23 cellular contexts compared by ENCODE assay signal in genomic region chr20:24610341-24611115, GRCh38.
A peak's percentile ranks its signal among the peaks of the same experiment; 100 is the strongest.
DNase-seq lines count a peak whose midpoint lies in the region; TF ChIP-seq lines count a peak whose summit lies in the region.
"Had no signal": no experiment of that assay in that cellular context is flagged by ENCODE, and none has a peak within 500 bp of the region (broad histone marks: within the 10 kb centered on the region; RNA-seq: fewer than 3 reads in every experiment).

No MANE protein-coding gene starts in this region.

- no peak overlapping the region for H3K18ac ChIP-seq in neuronal stem cell (ENCODE audit: low read length)

- H3K27ac Mint-ChIP-seq in MCF 10A (ENCODE audit: low read depth, unreplicated experiment): no peak overlapping the region
- H3K27ac Mint-ChIP-seq: activated naive CD8-positive, alpha-beta T cell treated with anti-CD3 and anti-CD28 coated beads, Interleukin-2, amount 50 U/mL, for 24 hours; activated T-helper 2 cell treated with anti-CD3 and anti-CD28 coated beads, Interferon-gamma antibody, Interleukin-2, Interleukin-4, amounts not matched to agents 10 μg/mL and 5 μg/mL and 100 μg/mL, durations not matched to agents 14 hours and 24 hours and 36 hours; immature natural killer cell; naive thymus-derived CD8-positive, alpha-beta T cell had no signal

- H3K14ac ChIP-seq in neuronal stem cell (ENCODE audit: low read length): no peak overlapping the region

- dilution Hi-C loops in mammary epithelial cell (cut with HindIII; ENCODE audit: low sequenced_read_pairs): no loop called here

- H3K4me1 Mint-ChIP-seq in MCF 10A (ENCODE audit: insufficient read depth, unreplicated experiment): no peaks in the 10 kb centered on the region
- H3K4me1 Mint-ChIP-seq: activated naive CD8-positive, alpha-beta T cell treated with anti-CD3 and anti-CD28 coated beads, Interleukin-2, amount 50 U/mL, for 24 hours; immature natural killer cell; naive thymus-derived CD8-positive, alpha-beta T cell had no signal

- no peak overlapping the region for H3K23ac ChIP-seq in neuronal stem cell (ENCODE audit: low read depth, low read length, poor library complexity)

- H3K4me3 ChIP-seq in mammary epithelial cell (replicated peaks in 1 of 3; ENCODE audit: insufficient read depth in 1 of 3, low read depth in 2 of 3, low read length in 3 of 3): no peak overlapping the region
- H3K4me3 ChIP-seq in astrocyte of the spinal cord (ENCODE audit: low read depth, low read length): no peak overlapping the region
- H3K4me3 ChIP-seq in neuronal stem cell (ENCODE audit: low read length in 2 of 2): no peak overlapping the region
- H3K4me3 ChIP-seq: cardiac muscle cell, prostate gland, thoracic aorta had no signal

- no peak overlapping the region for H4K8ac ChIP-seq in neuronal stem cell (ENCODE audit: low read depth, low read length)

- H3K27me3 ChIP-seq in mammary epithelial cell (ENCODE audit: insufficient read depth, low read length) (no peaks in the 10 kb centered on the region), neuronal stem cell (ENCODE audit: control insufficient read depth in 3 of 3, insufficient read depth in 3 of 3, low read depth in 1 of 3, low read length in 3 of 3) (no peaks in the 10 kb centered on the region)
- H3K27me3 ChIP-seq: cardiac muscle cell had no signal

- no peak overlapping the region for H2BK12ac ChIP-seq in neuronal stem cell (ENCODE audit: low read length)

- in situ Hi-C loops in mammary epithelial cell (cut with MboI; ENCODE audit: low sequenced_read_pairs in 2 of 2) (no loop called here), astrocyte of the spinal cord (cut with HindIII; ENCODE audit: low sequenced_read_pairs) (no loop called here)

- BruUV-seq in mammary epithelial cell (replicated peaks; lab: Mats Ljungman, UMichigan) (no TSS peak), MCF 10A (replicated peaks; lab: Mats Ljungman, UMichigan) (no TSS peak)

- no peak overlapping the region for H3K4ac ChIP-seq in neuronal stem cell (ENCODE audit: low read length)

- WGBS in mammary epithelial cell (ENCODE audit: low coverage, missing lambda C conversion rate): 27% methylated on average over 14 of the region's 16 CpGs
- no CpG with 5 or more reads among the region's 16 CpGs for WGBS in neuronal stem cell (ENCODE audit: extremely low coverage in 2 of 2, insufficient read length in 2 of 2, insufficient replicate concordance in 1 of 2), 2 donors

- POLR2A ChIA-PET in MCF 10A (lab: Yijun Ruan, JAX): no interaction called here

- H4K91ac ChIP-seq in neuronal stem cell (ENCODE audit: low read depth, low read length, poor library complexity): no peak overlapping the region

- no peaks in the 10 kb centered on the region for H4K20me1 ChIP-seq in mammary epithelial cell (ENCODE audit: insufficient read depth, low read length)

- H3K36me3 ChIP-seq in mammary epithelial cell (ENCODE audit: insufficient read depth, low read length): no peaks in the 10 kb centered on the region
- H3K36me3 ChIP-seq in neuronal stem cell (replicated peaks in 1 of 2; ENCODE audit: control insufficient read depth in 2 of 2, insufficient read depth in 2 of 2, low read length in 2 of 2): no peaks in the 10 kb centered on the region
- H3K36me3 ChIP-seq: cardiac muscle cell, prostate gland, thoracic aorta had no signal

- DNase-seq in mammary epithelial cell (peak; percentile 87), MCF 10A (ENCODE audit: unreplicated experiment) (no peak), astrocyte of the spinal cord (ENCODE audit: low read depth, low spot score) (peak; percentile 81), iris pigment epithelial cell (ENCODE audit: low read depth) (peak; percentile 44), neuronal stem cell (ENCODE audit: low spot score) (no peak), NCI-H1930 (lab: John Stamatoyannopoulos, UW) (no peak)
- DNase-seq in activated naive CD4-positive, alpha-beta T cell (lab: John Stamatoyannopoulos, UW): no peak
- no peak for DNase-seq in stimulated activated CD4-positive, alpha-beta T cell treated with anti-CD3 and anti-CD28 coated beads, Interleukin-2, amount 100 ng/mL, for 48 hours
- DNase-seq: 8988T; activated CD4-positive, CD25-positive, alpha-beta regulatory T cell treated with anti-CD3 and anti-CD28 coated beads, Interleukin-2, amount 50 U/mL, for 72 hours; activated naive CD8-positive, alpha-beta T cell treated with anti-CD3 and anti-CD28 coated beads, Interleukin-2, amount 50 U/mL, for 24 hours; immature natural killer cell; KG1; naive thymus-derived CD8-positive, alpha-beta T cell; NCI-H1092; NCI-H524; SHP77 treated with DMSO at 0.1 percent for 48 hours had no signal

- TF ChIP-seq CTCF in mammary epithelial cell (conservative IDR thresholded peaks at IDR 0.05 in 1 of 2, IDR thresholded peaks at IDR 0.05 in 1 of 2; ENCODE audit: extremely low read depth in 1 of 2, insufficient read depth in 1 of 2, low read depth in 1 of 2, low read length in 2 of 2) (no peak), MCF 10A (IDR thresholded peaks at IDR 0.05; ENCODE audit: unreplicated experiment) (no peak), astrocyte of the spinal cord (IDR thresholded peaks at IDR 0.05; ENCODE audit: low read depth, low read length) (no peak)

- H3K9me3 ChIP-seq in mammary epithelial cell (replicated peaks; ENCODE audit: insufficient read depth, low read length): peaks cover 10% of the 10 kb centered on the region
- H3K9me3 ChIP-seq in neuronal stem cell (replicated peaks in 1 of 2; ENCODE audit: control insufficient read depth in 2 of 2, insufficient read depth in 1 of 2, low read depth in 1 of 2, low read length in 2 of 2): no peaks in the 10 kb centered on the region
- H3K9me3 ChIP-seq: prostate gland, thoracic aorta had no signal

- no peak overlapping the region for H2BK5ac ChIP-seq in neuronal stem cell (ENCODE audit: low read length)

- no peaks in the 10 kb centered on the region for H3K27me3 Mint-ChIP-seq in MCF 10A (ENCODE audit: insufficient read depth, unreplicated experiment)

- no peak overlapping the region for H2BK15ac ChIP-seq in neuronal stem cell (ENCODE audit: low read length)

- H3K79me1 ChIP-seq in neuronal stem cell (ENCODE audit: low read depth, low read length): no peaks in the 10 kb centered on the region

- H3K27ac ChIP-seq in mammary epithelial cell (ENCODE audit: insufficient read depth, low read depth, low read length) (no peak overlapping the region), neuronal stem cell (replicated peaks; ENCODE audit: low read length) (no peak overlapping the region)
- H3K27ac ChIP-seq: C4-2B, cardiac muscle cell, HL-60, prostate gland, thoracic aorta had no signal

- CTCF ChIA-PET in mammary epithelial cell (lab: Charles Lee; ENCODE audit: low non-redundant PET) (no interaction called here), MCF 10A (lab: Yijun Ruan, JAX) (interaction anchor here (0.6 kb wide), 1 partner anchor 128 kb away, joined by 3 read pairs; no protein-coding TSS in a partner anchor)

- H2BK120ac ChIP-seq in neuronal stem cell (ENCODE audit: low read depth, low read length): no peak overlapping the region

- H3K4me2 ChIP-seq in mammary epithelial cell (ENCODE audit: insufficient read depth, low read depth, low read length): peak overlapping the region; percentile 1
- H3K4me2 ChIP-seq in neuronal stem cell (ENCODE audit: insufficient read depth, low read length, poor library complexity, severe bottlenecking): no peak overlapping the region

- H3K79me2 ChIP-seq in mammary epithelial cell (ENCODE audit: insufficient read depth, low read length): no peaks in the 10 kb centered on the region

- no peaks in the 10 kb centered on the region for H3K36me3 Mint-ChIP-seq in MCF 10A (ENCODE audit: insufficient read depth, unreplicated experiment)
- H3K36me3 Mint-ChIP-seq: immature natural killer cell; naive thymus-derived CD8-positive, alpha-beta T cell had no signal

- no peak overlapping the region for H3K4me3 Mint-ChIP-seq in MCF 10A (ENCODE audit: unreplicated experiment)
- H3K4me3 Mint-ChIP-seq: activated naive CD8-positive, alpha-beta T cell treated with anti-CD3 and anti-CD28 coated beads, Interleukin-2, amount 50 U/mL, for 24 hours; immature natural killer cell; naive thymus-derived CD8-positive, alpha-beta T cell had no signal

- H3K9me3 Mint-ChIP-seq in MCF 10A (ENCODE audit: unreplicated experiment): peaks cover 22% of the 10 kb centered on the region
- H3K9me3 Mint-ChIP-seq: activated naive CD8-positive, alpha-beta T cell treated with anti-CD3 and anti-CD28 coated beads, Interleukin-2, amount 50 U/mL, for 24 hours; activated T-helper 2 cell treated with anti-CD3 and anti-CD28 coated beads, Interferon-gamma antibody, Interleukin-2, Interleukin-4, amounts not matched to agents 10 μg/mL and 5 μg/mL and 100 μg/mL, durations not matched to agents 14 hours and 24 hours and 36 hours; immature natural killer cell; naive thymus-derived CD8-positive, alpha-beta T cell had no signal

- H3K9ac ChIP-seq in mammary epithelial cell (ENCODE audit: insufficient read depth, low read length): no peak overlapping the region
- H3K9ac ChIP-seq in neuronal stem cell (ENCODE audit: low read depth, low read length, poor library complexity): no peak overlapping the region

- H3K4me1 ChIP-seq in mammary epithelial cell (ENCODE audit: insufficient read depth, low read length): peaks cover 23% of the 10 kb centered on the region
- peaks cover 0 to 8% of the 10 kb centered on the region in 2 donors for H3K4me1 ChIP-seq in neuronal stem cell (ENCODE audit: control insufficient read depth in 2 of 2, insufficient read depth in 1 of 2, low read depth in 1 of 2, low read length in 2 of 2)
- H3K4me1 ChIP-seq: prostate gland had no signal

- intact Hi-C loops in mammary epithelial cell (cut with micrococcal nuclease) (loop anchor here (5.0 kb wide), 2 partner anchors 138 to 172 kb away; no protein-coding TSS in a partner anchor), MCF 10A (cut with micrococcal nuclease) (no loop called here)

- H2AFZ ChIP-seq in mammary epithelial cell (ENCODE audit: low read depth, low read length): peak overlapping the region; percentile 13
- H2AFZ ChIP-seq in neuronal stem cell (ENCODE audit: low read length): no peak overlapping the region

- H2AK5ac ChIP-seq in neuronal stem cell (ENCODE audit: low read depth, low read length): no peak overlapping the region

Comparison
In these comparisons a context has a peak if more than half of its experiments do, and no peak if none do; other contexts are left out.
1. DNase-seq: peak in mammary epithelial cell (single experiment), astrocyte of the spinal cord (single experiment) and iris pigment epithelial cell (single experiment); none in MCF 10A (single experiment), activated naive CD4-positive, alpha-beta T cell (0 of 4), neuronal stem cell (single experiment), NCI-H1930 (0 of 2) and stimulated activated CD4-positive, alpha-beta T cell treated with anti-CD3 and anti-CD28 coated beads, Interleukin-2, amount 100 ng/mL, for 48 hours (0 of 2).